Comparison of ENCODE assay signal across 2 cellular contexts in the genomic region with DNA sequence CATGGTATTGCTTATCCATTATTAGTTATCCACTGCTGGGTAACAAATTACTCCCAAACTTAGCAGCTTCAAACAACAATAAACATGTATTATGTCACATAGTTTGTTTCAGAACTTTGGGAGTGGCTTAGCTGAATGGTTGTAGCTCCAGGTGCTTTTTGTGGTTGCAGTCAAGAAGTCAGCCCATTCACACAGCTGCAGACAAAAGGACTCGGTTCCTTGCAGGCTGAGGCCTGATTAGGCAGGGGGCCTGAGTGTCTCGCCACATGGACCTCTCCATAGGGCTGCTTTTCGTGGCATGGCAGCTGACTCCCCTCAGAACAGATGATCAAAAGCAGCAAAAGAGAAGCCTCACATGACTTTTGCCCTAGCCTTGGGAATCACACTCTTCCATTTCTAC.
TF ChIP-seq lines count a peak whose summit lies in the region.

No MANE protein-coding gene starts in this region.

TF ChIP-seq in GM23338, 12 proteins besides CTCF, POLR2A, EP300 and RAD21:
- TF ChIP-seq EZH2 (IDR thresholded peaks at IDR 0.05; ENCODE audit: low read depth, unreplicated experiment): no peak
- TF ChIP-seq, protein P1, sequence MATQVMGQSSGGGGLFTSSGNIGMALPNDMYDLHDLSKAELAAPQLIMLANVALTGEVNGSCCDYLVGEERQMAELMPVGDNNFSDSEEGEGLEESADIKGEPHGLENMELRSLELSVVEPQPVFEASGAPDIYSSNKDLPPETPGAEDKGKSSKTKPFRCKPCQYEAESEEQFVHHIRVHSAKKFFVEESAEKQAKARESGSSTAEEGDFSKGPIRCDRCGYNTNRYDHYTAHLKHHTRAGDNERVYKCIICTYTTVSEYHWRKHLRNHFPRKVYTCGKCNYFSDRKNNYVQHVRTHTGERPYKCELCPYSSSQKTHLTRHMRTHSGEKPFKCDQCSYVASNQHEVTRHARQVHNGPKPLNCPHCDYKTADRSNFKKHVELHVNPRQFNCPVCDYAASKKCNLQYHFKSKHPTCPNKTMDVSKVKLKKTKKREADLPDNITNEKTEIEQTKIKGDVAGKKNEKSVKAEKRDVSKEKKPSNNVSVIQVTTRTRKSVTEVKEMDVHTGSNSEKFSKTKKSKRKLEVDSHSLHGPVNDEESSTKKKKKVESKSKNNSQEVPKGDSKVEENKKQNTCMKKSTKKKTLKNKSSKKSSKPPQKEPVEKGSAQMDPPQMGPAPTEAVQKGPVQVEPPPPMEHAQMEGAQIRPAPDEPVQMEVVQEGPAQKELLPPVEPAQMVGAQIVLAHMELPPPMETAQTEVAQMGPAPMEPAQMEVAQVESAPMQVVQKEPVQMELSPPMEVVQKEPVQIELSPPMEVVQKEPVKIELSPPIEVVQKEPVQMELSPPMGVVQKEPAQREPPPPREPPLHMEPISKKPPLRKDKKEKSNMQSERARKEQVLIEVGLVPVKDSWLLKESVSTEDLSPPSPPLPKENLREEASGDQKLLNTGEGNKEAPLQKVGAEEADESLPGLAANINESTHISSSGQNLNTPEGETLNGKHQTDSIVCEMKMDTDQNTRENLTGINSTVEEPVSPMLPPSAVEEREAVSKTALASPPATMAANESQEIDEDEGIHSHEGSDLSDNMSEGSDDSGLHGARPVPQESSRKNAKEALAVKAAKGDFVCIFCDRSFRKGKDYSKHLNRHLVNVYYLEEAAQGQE (IDR thresholded peaks at IDR 0.05; ENCODE audit: unreplicated experiment): no peak
- TF ChIP-seq, protein P2, sequence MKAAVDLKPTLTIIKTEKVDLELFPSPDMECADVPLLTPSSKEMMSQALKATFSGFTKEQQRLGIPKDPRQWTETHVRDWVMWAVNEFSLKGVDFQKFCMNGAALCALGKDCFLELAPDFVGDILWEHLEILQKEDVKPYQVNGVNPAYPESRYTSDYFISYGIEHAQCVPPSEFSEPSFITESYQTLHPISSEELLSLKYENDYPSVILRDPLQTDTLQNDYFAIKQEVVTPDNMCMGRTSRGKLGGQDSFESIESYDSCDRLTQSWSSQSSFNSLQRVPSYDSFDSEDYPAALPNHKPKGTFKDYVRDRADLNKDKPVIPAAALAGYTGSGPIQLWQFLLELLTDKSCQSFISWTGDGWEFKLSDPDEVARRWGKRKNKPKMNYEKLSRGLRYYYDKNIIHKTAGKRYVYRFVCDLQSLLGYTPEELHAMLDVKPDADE (IDR thresholded peaks at IDR 0.05): no peak
- no peak for TF ChIP-seq NANOG (IDR thresholded peaks at IDR 0.05; ENCODE audit: borderline replicate concordance)
- TF ChIP-seq JUNB (IDR thresholded peaks at IDR 0.05; ENCODE audit: unreplicated experiment): no peak
- TF ChIP-seq ZNF331 (CRISPR knock-in tag; IDR thresholded peaks at IDR 0.05; ENCODE audit: low read depth): no peak

TF ChIP-seq in GM12878, 131 proteins besides CTCF, POLR2A, EP300 and RAD21:
- no peak for TF ChIP-seq LARP7 (IDR thresholded peaks at IDR 0.05)
- peak; percentile 32; the same call in 1 of the 2 replicates for TF ChIP-seq RUNX3 (IDR thresholded peaks at IDR 0.05; ENCODE audit: low read length)
- no peak for TF ChIP-seq NR2C1 (IDR thresholded peaks at IDR 0.05)
